In the genomic region with DNA sequence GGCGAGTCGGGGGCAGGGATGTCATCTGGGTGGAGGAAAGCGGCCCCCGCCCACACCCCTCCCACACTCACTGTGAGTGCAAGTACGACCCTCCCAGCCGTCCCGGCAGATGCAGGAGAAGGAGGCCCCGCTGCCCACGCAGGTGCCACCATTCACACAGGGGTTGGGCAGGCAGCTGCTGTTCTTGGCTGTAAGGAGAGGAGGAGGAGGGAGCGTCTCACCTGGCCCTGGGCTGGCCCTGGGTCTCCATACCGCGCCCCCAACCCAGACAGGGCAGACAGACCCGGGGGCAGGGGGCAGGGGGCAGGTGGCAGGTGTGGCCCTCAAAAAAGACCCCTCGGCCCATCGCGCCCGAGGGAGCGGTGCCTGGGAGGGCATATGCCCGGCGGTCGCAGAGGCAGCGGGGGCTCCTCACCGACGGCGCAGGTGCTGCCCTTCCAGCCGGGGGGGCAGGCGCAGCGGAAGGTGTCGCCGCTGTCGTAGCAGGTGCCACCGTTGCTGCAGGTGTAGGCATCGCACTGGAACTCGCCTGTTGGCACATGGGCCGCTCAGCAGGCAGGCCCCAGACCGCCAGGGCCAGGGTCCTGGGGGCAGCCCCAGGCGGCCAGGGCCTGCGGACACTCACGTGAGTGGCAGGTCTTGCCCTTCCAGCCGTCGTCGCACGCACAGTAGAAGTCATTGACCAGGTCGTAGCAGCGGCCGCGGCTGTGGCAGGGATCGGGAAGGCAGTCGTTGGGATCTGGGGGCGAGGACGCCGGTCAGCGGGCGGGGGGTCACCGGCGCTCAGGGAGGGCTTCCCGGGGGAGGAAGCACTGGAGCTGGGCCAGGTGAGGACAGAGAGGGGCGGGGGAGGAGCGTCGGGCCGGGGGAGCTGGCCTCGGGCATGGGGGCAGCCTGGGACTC, we compare ENCODE assay signal across 31 cellular contexts. TPM values are rescaled to one million over a fixed set of nuclear protein-coding genes. Genes with fewer than 3 reads are reported as not detected.
DNase-seq lines count a peak whose midpoint lies in the region; ATAC-seq and TF ChIP-seq lines count a peak whose summit lies in the region.
"Had no signal": no experiment of that assay in that cellular context is flagged by ENCODE, and none has a peak within 500 bp of the region (broad histone marks: within the 10 kb centered on the region; RNA-seq: fewer than 3 reads in every experiment).

No MANE protein-coding gene starts in this region.

- no peaks in the 10 kb centered on the region for H3K9me3 ChIP-seq in endodermal cell (ENCODE audit: control insufficient read depth, low read length)
- H3K9me3 ChIP-seq in lower lobe of right lung, result no peaks in the 10 kb centered on the region
- H3K9me3 ChIP-seq: colonic mucosa, stomach, thyroid gland, vagina had no signal

- H3K4me3 ChIP-seq in endodermal cell (ENCODE audit: low read length) (no peak overlapping the region), lower lobe of right lung (no peak overlapping the region)
- H3K4me3 ChIP-seq: colonic mucosa, GM12878, skin epidermis, stomach, thyroid gland, vagina had no signal

- ATAC-seq in lower lobe of right lung (no peak), GM21515 (IDR thresholded peaks at IDR 0.05; ENCODE audit: unreplicated experiment) (no peak)
- ATAC-seq: GM12878; naive thymus-derived CD4-positive, alpha-beta T cell; PC-3; SK-N-SH treated with all-trans-retinoic acid at 6 μM for 48 hours had no signal

- no peak overlapping the region for H3K4me3 Mint-ChIP-seq in endodermal cell
- H3K4me3 Mint-ChIP-seq: activated CD4-positive, alpha-beta memory T cell treated with anti-CD3 and anti-CD28 coated beads, Interleukin-2, amount 10 ng/mL, durations not matched to agents 7 days and 5 days; activated naive CD4-positive, alpha-beta T cell treated with anti-CD3 and anti-CD28 coated beads, Interleukin-2, amount 50 U/mL, for 24 hours; H9; naive thymus-derived CD4-positive, alpha-beta T cell had no signal

- 95% methylated on average over 33 to 59 of the region's 62 CpGs for WGBS in endodermal cell (ENCODE audit: insufficient coverage in 1 of 2, insufficient read length in 1 of 2), 2 experiments

- H3K27ac ChIP-seq in endodermal cell (ENCODE audit: low read depth, low read length), result no peak overlapping the region
- no peak overlapping the region for H3K27ac ChIP-seq in lower lobe of right lung
- H3K27ac ChIP-seq: colonic mucosa, HL-60, skin epidermis, stomach, thyroid gland, vagina had no signal

- H3K27ac Mint-ChIP-seq in endodermal cell, result no peak overlapping the region
- H3K27ac Mint-ChIP-seq: activated CD4-positive, alpha-beta memory T cell treated with anti-CD3 and anti-CD28 coated beads, Interleukin-2, amount 10 ng/mL, durations not matched to agents 7 days and 5 days; activated naive CD4-positive, alpha-beta T cell treated with anti-CD3 and anti-CD28 coated beads, Interleukin-2, amount 50 U/mL, for 24 hours; H9; naive thymus-derived CD4-positive, alpha-beta T cell had no signal

- TF ChIP-seq CTCF in endodermal cell (conservative IDR thresholded peaks at IDR 0.05), result no peak
- no peak for TF ChIP-seq CTCF in lower lobe of right lung (IDR thresholded peaks at IDR 0.05)

- H3K27me3 ChIP-seq in endodermal cell (ENCODE audit: control insufficient read depth, insufficient read depth, low read length, poor library complexity, severe bottlenecking) (no peaks in the 10 kb centered on the region), lower lobe of right lung (ENCODE audit: low read depth) (no peaks in the 10 kb centered on the region)
- H3K27me3 ChIP-seq: colonic mucosa, stomach, thyroid gland, vagina had no signal

- H3K36me3 ChIP-seq in endodermal cell (ENCODE audit: control insufficient read depth, insufficient read depth, low read length) (no peaks in the 10 kb centered on the region), lower lobe of right lung (peaks cover 24% of the 10 kb centered on the region)
- H3K36me3 ChIP-seq: colonic mucosa, thyroid gland, vagina had no signal

- H3K4me1 Mint-ChIP-seq in endodermal cell, result no peaks in the 10 kb centered on the region
- H3K4me1 Mint-ChIP-seq: activated CD4-positive, alpha-beta memory T cell treated with anti-CD3 and anti-CD28 coated beads, Interleukin-2, amount 10 ng/mL, durations not matched to agents 7 days and 5 days; activated naive CD4-positive, alpha-beta T cell treated with anti-CD3 and anti-CD28 coated beads, Interleukin-2, amount 50 U/mL, for 24 hours; H9; naive thymus-derived CD4-positive, alpha-beta T cell had no signal

- no peak overlapping the region for H3K9ac ChIP-seq in endodermal cell (ENCODE audit: extremely low read depth, low read length, poor library complexity, severe bottlenecking)

- peak; percentile 1 for DNase-seq in stimulated activated CD4-positive, alpha-beta T cell treated with anti-CD3 and anti-CD28 coated beads, Interleukin-4, amount 100 ng/mL, for 1 hour
- DNase-seq in stimulated activated CD4-positive, alpha-beta T cell treated with anti-CD3 and anti-CD28 coated beads, Interleukin-12 subunit alpha, Interleukin-12 subunit beta, amount 100 ng/mL, for 4 hours, result no peak
- DNase-seq in endodermal cell (peak; percentile 40), lower lobe of right lung (peak; percentile 42), NCI-H2029 (lab: John Stamatoyannopoulos, UW) (no peak), NCI-H345 treated with DMSO at 0.1 percent for 48 hours (lab: John Stamatoyannopoulos, UW; ENCODE audit: unreplicated experiment) (no peak)
- DNase-seq: activated CD4-positive, alpha-beta memory T cell treated with anti-CD3 and anti-CD28 coated beads, Interleukin-2, amount 10 ng/mL, durations not matched to agents 7 days and 5 days; activated CD8-positive, alpha-beta memory T cell treated with anti-CD3 and anti-CD28 coated beads, Interleukin-2, amount 50 U/mL, for 4 hours; anterior cingulate cortex; C1 segment of cervical spinal cord; colonic mucosa; COR-L47; effector CD4-positive, alpha-beta T cell; KG1; NCI-H1105; NCI-H1930; NCI-H526; nucleus accumbens; PC-3; stimulated activated CD8-positive, alpha-beta memory T cell treated with anti-CD3 and anti-CD28 coated beads, Interleukin-4, amount 100 ng/mL, for 48 hours; stomach; thyroid gland had no signal

- no peaks in the 10 kb centered on the region for H3K27me3 Mint-ChIP-seq in endodermal cell (ENCODE audit: insufficient read depth)
- H3K27me3 Mint-ChIP-seq: activated CD4-positive, alpha-beta memory T cell treated with anti-CD3 and anti-CD28 coated beads, Interleukin-2, amount 10 ng/mL, durations not matched to agents 7 days and 5 days; activated naive CD4-positive, alpha-beta T cell treated with anti-CD3 and anti-CD28 coated beads, Interleukin-2, amount 50 U/mL, for 24 hours; naive thymus-derived CD4-positive, alpha-beta T cell had no signal

- intact Hi-C loops in lower lobe of right lung (cut with DNase I), result no loop called here

- H3K4me1 ChIP-seq in endodermal cell (ENCODE audit: control insufficient read depth, insufficient read depth, low read length), result no peaks in the 10 kb centered on the region
- peaks cover under 1% of the 10 kb centered on the region for H3K4me1 ChIP-seq in lower lobe of right lung
- H3K4me1 ChIP-seq: colonic mucosa, stomach, thyroid gland, vagina had no signal

- H3K9me3 Mint-ChIP-seq in endodermal cell, result no peaks in the 10 kb centered on the region
- H3K9me3 Mint-ChIP-seq: activated CD4-positive, alpha-beta memory T cell treated with anti-CD3 and anti-CD28 coated beads, Interleukin-2, amount 10 ng/mL, durations not matched to agents 7 days and 5 days; activated naive CD4-positive, alpha-beta T cell treated with anti-CD3 and anti-CD28 coated beads, Interleukin-2, amount 50 U/mL, for 24 hours; H9; naive thymus-derived CD4-positive, alpha-beta T cell had no signal

- peaks cover under 1% of the 10 kb centered on the region for H3K36me3 Mint-ChIP-seq in endodermal cell (ENCODE audit: low read depth)
- H3K36me3 Mint-ChIP-seq: activated naive CD4-positive, alpha-beta T cell treated with anti-CD3 and anti-CD28 coated beads, Interleukin-2, amount 50 U/mL, for 24 hours; naive thymus-derived CD4-positive, alpha-beta T cell had no signal

RNA-seq across cellular contexts. Expression of a gene that starts 20.6 kb away (rescaled TPM):
- total RNA-seq in endodermal cell, result 1 to 10 TPM; 6.4 TPM
- 9.1 TPM for polyA plus RNA-seq in endodermal cell (2013, experiment 1 of 2)
- 5.2 TPM for polyA plus RNA-seq in endodermal cell (2013, experiment 2 of 2)
- total RNA-seq in lower lobe of right lung, result 29.2 TPM

RNA-seq across cellular contexts. Expression of a gene that starts 33.2 kb away (rescaled TPM):
- total RNA-seq in endodermal cell (10 to 100 TPM; 43.4 to 59.5 TPM), lower lobe of right lung (54.5 TPM)
- 20.9 TPM for polyA plus RNA-seq in endodermal cell (2013, experiment 1 of 2)
- 20.4 TPM for polyA plus RNA-seq in endodermal cell (2013, experiment 2 of 2)

Comparison
In these comparisons a context has a peak if more than half of its experiments do, and no peak if none do; other contexts are left out.
1. DNase-seq: peak in stimulated activated CD4-positive, alpha-beta T cell treated with anti-CD3 and anti-CD28 coated beads, Interleukin-4, amount 100 ng/mL, for 1 hour (single experiment), endodermal cell (single experiment) and lower lobe of right lung (single experiment); none in stimulated activated CD4-positive, alpha-beta T cell treated with anti-CD3 and anti-CD28 coated beads, Interleukin-12 subunit alpha, Interleukin-12 subunit beta, amount 100 ng/mL, for 4 hours (single experiment), NCI-H2029 (single experiment) and NCI-H345 treated with DMSO at 0.1 percent for 48 hours (single experiment).